Comparison of ENCODE assay signal across 10 cellular contexts in genomic region chr22:36340621-36341020, GRCh38. TPM values are rescaled to one million over a fixed set of nuclear protein-coding genes. Genes with fewer than 3 reads are reported as not detected.
DNase-seq lines count a peak whose midpoint lies in the region; ATAC-seq and TF ChIP-seq lines count a peak whose summit lies in the region.
"Had no signal": no experiment of that assay in that cellular context is flagged by ENCODE, and none has a peak within 500 bp of the region (broad histone marks: within the 10 kb centered on the region; RNA-seq: fewer than 3 reads in every experiment).

No MANE protein-coding gene starts in this region.

- TF ChIP-seq CTCF in cardiac muscle cell (IDR thresholded peaks at IDR 0.05; ENCODE audit: low read depth, low read length) (no peak), coronary artery (IDR thresholded peaks at IDR 0.05) (no peak), upper lobe of left lung (IDR thresholded peaks at IDR 0.05) (no peak)

- no peak for TF ChIP-seq EP300 in upper lobe of left lung (IDR thresholded peaks at IDR 0.05)

- intact Hi-C loops in left ventricle myocardium superior (cut with micrococcal nuclease) = loop anchor here (5.0 kb wide), 1 partner anchor 42 kb away; no protein-coding TSS in a partner anchor

- H3K9me3 ChIP-seq in cardiac muscle cell (ENCODE audit: low read depth) (no peaks in the 10 kb centered on the region), muscle layer of duodenum (ENCODE audit: control insufficient read depth in 1 of 2, low read length in 2 of 2) (no peaks in the 10 kb centered on the region), upper lobe of left lung (no peaks in the 10 kb centered on the region)
- H3K9me3 ChIP-seq: SK-N-SH had no signal

- H3K27ac ChIP-seq in cardiac muscle cell = peak overlapping the region; percentile 43
- H3K27ac ChIP-seq in coronary artery = peak overlapping the region; percentile 98
- peak overlapping the region; percentile 67 for H3K27ac ChIP-seq in muscle layer of duodenum (ENCODE audit: low read length)
- H3K27ac ChIP-seq in upper lobe of left lung = peak overlapping the region; percentile 19 to 91 (median 55)

- no peak overlapping the region for H3K4me3 ChIP-seq in cardiac muscle cell
- H3K4me3 ChIP-seq in coronary artery = no peak overlapping the region
- no peak overlapping the region for H3K4me3 ChIP-seq in muscle layer of duodenum (ENCODE audit: low read depth in 1 of 2, low read length in 2 of 2)
- no peak overlapping the region for H3K4me3 ChIP-seq in upper lobe of left lung

- peaks cover 38% of the 10 kb centered on the region for H3K36me3 ChIP-seq in cardiac muscle cell
- peaks cover 51 to 56% of the 10 kb centered on the region in 2 donors for H3K36me3 ChIP-seq in muscle layer of duodenum (ENCODE audit: control insufficient read depth in 1 of 2, insufficient read depth in 2 of 2, low read length in 2 of 2)
- peaks cover 28 to 99% (median 67%) of the 10 kb centered on the region in 4 donors for H3K36me3 ChIP-seq in upper lobe of left lung

- DNase-seq in cardiac muscle cell (ENCODE audit: low read depth in 1 of 2, low spot score in 1 of 2) = no peak
- DNase-seq in left ventricle myocardium superior = no peak
- peak; percentile 72 for DNase-seq in coronary artery (ENCODE audit: low spot score)
- DNase-seq in upper lobe of left lung = no peak
- no peak for DNase-seq in NCI-H1048 (lab: John Stamatoyannopoulos, UW)
- no peak for DNase-seq in cerebellum (ENCODE audit: low spot score)
- no peak for DNase-seq in SKM-1 (lab: John Stamatoyannopoulos, UW; ENCODE audit: unreplicated experiment)
- DNase-seq: activated T-cell treated with anti-CD3 and anti-CD28 coated beads, Interleukin-2, amount 50 U/mL, for 4 hours; SK-N-SH had no signal

- no peak for TF ChIP-seq POLR2A in upper lobe of left lung (IDR thresholded peaks at IDR 0.05)

- H3K4me1 ChIP-seq in cardiac muscle cell (ENCODE audit: low read depth) (peaks cover 4% of the 10 kb centered on the region), muscle layer of duodenum (ENCODE audit: control insufficient read depth in 1 of 2, insufficient read depth in 2 of 2, low read length in 2 of 2) (peaks cover 32 to 94% of the 10 kb centered on the region in 2 donors), upper lobe of left lung (peaks cover 85 to 96% (median 94%) of the 10 kb centered on the region in 4 donors)

- 39 to 52% methylated on average over 9 of the region's 9 CpGs for WGBS in upper lobe of left lung, 2 donors

- ATAC-seq in left ventricle myocardium superior (no peak), upper lobe of left lung (ENCODE audit: low FRiP score in 2 of 2) (no peak)
- ATAC-seq: activated T-cell treated with anti-CD3 and anti-CD28 coated beads, Interleukin-2, amount 50 U/mL, for 4 hours had no signal

- no peaks in the 10 kb centered on the region for H3K27me3 ChIP-seq in cardiac muscle cell
- H3K27me3 ChIP-seq in muscle layer of duodenum (ENCODE audit: low read depth, low read length) = no peaks in the 10 kb centered on the region
- no peaks in the 10 kb centered on the region for H3K27me3 ChIP-seq in upper lobe of left lung

RNA-seq across cellular contexts. Expression of gene MYH9, which starts 47.1 kb away (rescaled TPM):
- total RNA-seq in cardiac muscle cell (131 and 174 TPM in 2 replicates), left ventricle myocardium superior (161 TPM), upper lobe of left lung (100 to 1,000 TPM; 486 to 925 (median 599) TPM), cerebellum (38.6 TPM)
- 88.7 and 98.0 TPM in 2 replicates for polyA plus RNA-seq in cardiac muscle cell

Comparison
In these comparisons a context has a peak if more than half of its experiments do, and no peak if none do; other contexts are left out.
1. H3K27ac ChIP-seq: peak in every context shown above with its lines; median percentile 98 in coronary artery; 67 in muscle layer of duodenum; 55 in upper lobe of left lung; 43 in cardiac muscle cell.